Comparison of ENCODE assay signal across 29 cellular contexts in the genomic region with DNA sequence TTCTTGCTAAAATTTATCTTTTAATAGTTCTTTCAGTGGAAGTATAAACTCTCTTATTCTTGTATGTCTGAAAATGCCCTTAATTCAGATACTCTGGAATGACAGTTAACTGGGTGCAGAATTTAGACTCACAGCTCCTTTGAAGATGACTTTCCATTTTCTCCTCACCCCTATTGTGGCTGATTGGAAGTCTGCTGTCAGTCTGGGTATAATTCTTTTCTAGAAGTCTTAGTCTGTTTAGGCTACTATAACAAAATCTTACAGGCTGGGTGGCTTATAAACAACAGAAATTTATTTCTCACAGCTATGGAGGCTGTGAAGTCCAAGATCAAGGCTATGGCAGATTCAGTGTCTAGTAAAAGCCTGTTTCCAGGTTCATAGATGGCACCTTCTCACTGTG.
"Had no signal": no experiment of that assay in that cellular context is flagged by ENCODE, and none has a peak within 500 bp of the region (broad histone marks: within the 10 kb centered on the region; RNA-seq: fewer than 3 reads in every experiment).

No MANE protein-coding gene starts in this region.

- H3K4me1 ChIP-seq: heart right ventricle, left lung, neural progenitor cell, parathyroid adenoma, transverse colon, vagina had no signal

- H3K27me3 Mint-ChIP-seq: stimulated activated naive CD8-positive, alpha-beta T cell treated with anti-CD3 and anti-CD28 coated beads, Interleukin-15, amount 100 ng/mL, for 72 hours had no signal

- DNase-seq: dermis blood vessel endothelial cell; effector memory CD4-positive, alpha-beta T cell; erythroblast; esophagus squamous epithelium; foreskin melanocyte; glutamatergic neuron; heart right ventricle; hippocampal formation; left cardiac atrium; left lung; mammary epithelial cell; mesendoderm; midbrain; naive thymus-derived CD4-positive, alpha-beta T cell; stimulated activated CD4-positive, alpha-beta T cell treated with anti-CD3 and anti-CD28 coated beads, Interleukin-12 subunit alpha, Interleukin-12 subunit beta, amount 100 ng/mL, for 4 hours; stimulated activated CD4-positive, alpha-beta T cell treated with anti-CD3 and anti-CD28 coated beads, Interleukin-1b, Interleukin-23, amount 100 ng/mL, for 48 hours; stimulated activated CD4-positive, alpha-beta T cell treated with anti-CD3 and anti-CD28 coated beads, Interleukin-4, amount 100 ng/mL, for 1 hour; stimulated activated CD8-positive, alpha-beta memory T cell treated with anti-CD3 and anti-CD28 coated beads, Interleukin-4, amount 100 ng/mL, for 48 hours; stimulated activated naive CD4-positive, alpha-beta T cell; stimulated activated naive CD8-positive, alpha-beta T cell treated with anti-CD3 and anti-CD28 coated beads, Interleukin-15, amount 100 ng/mL, for 72 hours; transverse colon had no signal

- ATAC-seq: heart right ventricle; left cardiac atrium; left lung; naive thymus-derived CD4-positive, alpha-beta T cell; sciatic nerve; stimulated activated naive CD8-positive, alpha-beta T cell treated with anti-CD3 and anti-CD28 coated beads, Interleukin-15, amount 100 ng/mL, for 72 hours had no signal

- H3K36me3 ChIP-seq: esophagus squamous epithelium, heart right ventricle, left lung, neural progenitor cell, suprapubic skin, transverse colon, vagina had no signal

- H3K27ac Mint-ChIP-seq: naive thymus-derived CD4-positive, alpha-beta T cell; nephron; neural progenitor cell; progenitor cell of endocrine pancreas; stimulated activated naive CD8-positive, alpha-beta T cell treated with anti-CD3 and anti-CD28 coated beads, Interleukin-15, amount 100 ng/mL, for 72 hours had no signal

- H3K4me3 ChIP-seq: esophagus squamous epithelium, heart right ventricle, left lung, neural progenitor cell, smooth muscle cell, suprapubic skin, transverse colon, vagina had no signal

- H3K79me2 ChIP-seq: parathyroid adenoma had no signal

- H3K9ac ChIP-seq: neural progenitor cell, parathyroid adenoma had no signal

- H3K4me2 ChIP-seq: neural progenitor cell, smooth muscle cell had no signal

- H3K27me3 ChIP-seq: left lung, neural progenitor cell, suprapubic skin, transverse colon, vagina had no signal

- H3K9me3 ChIP-seq: vagina had no signal

- H3K36me3 Mint-ChIP-seq: neural progenitor cell had no signal

- H2AFZ ChIP-seq: neural progenitor cell, parathyroid adenoma had no signal

- H3K4me3 Mint-ChIP-seq: naive thymus-derived CD4-positive, alpha-beta T cell; nephron; neural progenitor cell; stimulated activated naive CD8-positive, alpha-beta T cell treated with anti-CD3 and anti-CD28 coated beads, Interleukin-15, amount 100 ng/mL, for 72 hours had no signal

- H3K4me1 Mint-ChIP-seq: nephron had no signal

- H3K27ac ChIP-seq: esophagus squamous epithelium, heart right ventricle, left lung, neural progenitor cell, parathyroid adenoma, suprapubic skin, transverse colon, vagina had no signal
